Comparison of ENCODE assay signal across 18 cellular contexts in the genomic region with DNA sequence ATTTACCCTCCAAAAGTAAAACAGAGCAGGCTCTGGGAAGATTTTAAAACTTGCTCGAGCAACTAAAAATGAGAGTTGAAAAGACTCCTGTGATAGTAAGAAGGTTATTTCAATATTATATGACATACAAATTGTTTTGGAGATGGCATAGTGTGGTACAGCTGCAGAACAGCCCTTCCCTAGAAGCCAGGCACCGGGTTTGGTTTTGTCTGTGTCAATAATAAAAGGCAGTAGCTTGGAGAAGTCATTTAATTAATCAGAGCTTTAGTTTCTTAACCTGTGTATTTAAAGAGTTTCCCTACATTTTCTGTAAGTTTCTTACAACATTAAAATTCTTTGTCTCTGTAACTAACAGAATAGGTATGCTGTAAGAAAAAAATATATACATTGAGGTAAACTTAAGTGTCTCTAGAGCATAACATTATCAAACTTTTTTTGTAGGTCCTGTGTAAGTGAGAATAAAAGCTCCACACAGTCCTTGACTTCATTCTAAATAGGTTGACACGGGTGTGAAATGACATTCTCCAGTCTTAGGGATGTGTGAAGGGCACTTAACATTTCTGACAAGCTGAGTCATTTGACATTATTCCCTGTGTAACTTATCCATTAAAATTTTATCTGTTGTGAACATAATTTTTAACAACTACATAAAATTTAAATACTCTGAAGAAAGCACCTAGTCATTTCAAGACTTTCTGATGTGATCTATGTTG.
A peak's percentile ranks its signal among the peaks of the same experiment; 100 is the strongest.
DNase-seq lines count a peak whose midpoint lies in the region; ATAC-seq and TF ChIP-seq lines count a peak whose summit lies in the region.
"Had no signal": no experiment of that assay in that cellular context is flagged by ENCODE, and none has a peak within 500 bp of the region (broad histone marks: within the 10 kb centered on the region; RNA-seq: fewer than 3 reads in every experiment).

No MANE protein-coding gene starts in this region.

- H3K9me3 ChIP-seq in SK-N-SH (no peaks in the 10 kb centered on the region), heart left ventricle (peaks cover 0 to 5% (median 0%) of the 10 kb centered on the region in 12 donors), mesenchymal stem cell (ENCODE audit: control insufficient read depth, low read length) (no peaks in the 10 kb centered on the region), transverse colon (no peaks in the 10 kb centered on the region)
- H3K9me3 ChIP-seq: HAP-1, SJSA1 had no signal

- DNase-seq in SK-N-SH (no peak), heart left ventricle (peak in 2 of 5 donors; percentile 29 to 50), mesenchymal stem cell (peak; percentile 13), transverse colon (no peak), mesenteric fat pad (ENCODE audit: low spot score) (no peak), GM10248 (ENCODE audit: extremely low spot score) (no peak)
- DNase-seq: C1 segment of cervical spinal cord, DMS 273 treated with DMSO at 0.1 percent for 48 hours, NCI-H187, NCI-H510A treated with DMSO at 0.1 percent for 48 hours, NCI-H82, PC-3 had no signal

- H3K4me2 ChIP-seq in SK-N-SH = no peak overlapping the region
- no peak overlapping the region for H3K4me2 ChIP-seq in mesenchymal stem cell (ENCODE audit: low read length, poor library complexity, severe bottlenecking)

- H3K27ac ChIP-seq in SK-N-SH (ENCODE audit: low read depth in 2 of 2, low read length in 1 of 2) = no peak overlapping the region
- H3K27ac ChIP-seq in heart left ventricle = peak overlapping the region; percentile 27 to 92 (median 79)
- H3K27ac ChIP-seq in mesenchymal stem cell (ENCODE audit: low read length, poor library complexity, severe bottlenecking) = no peak overlapping the region
- H3K27ac ChIP-seq in transverse colon = no peak overlapping the region
- H3K27ac ChIP-seq: RWPE1, SJSA1 had no signal

- TF ChIP-seq POLR2A in heart left ventricle (IDR thresholded peaks at IDR 0.05) (no peak), transverse colon (IDR thresholded peaks at IDR 0.05) (no peak)

- no peak overlapping the region for H3K23ac ChIP-seq in mesenchymal stem cell (ENCODE audit: low read length in 2 of 2)

- no peak overlapping the region for H3K18ac ChIP-seq in mesenchymal stem cell (ENCODE audit: low read depth in 1 of 2, low read length in 2 of 2)

- intact Hi-C loops in heart left ventricle (cut with DNase I) = loop anchor here in 3 of 10 donors (5.0 to 10.0 kb wide), 4 partner anchors 70 to 210 kb away; no protein-coding TSS in a partner anchor
- intact Hi-C loops in transverse colon (cut with DNase I; ENCODE audit: low total_unique reads) = no loop called here

- H3K4me1 ChIP-seq in SK-N-SH (ENCODE audit: control insufficient read depth in 1 of 2, insufficient read depth in 2 of 2, low read depth in 1 of 2, low read length in 1 of 2) = no peaks in the 10 kb centered on the region; a peak in 1 of 4 replicates
- peaks cover 0 to 8% (median 0%) of the 10 kb centered on the region in 12 donors for H3K4me1 ChIP-seq in heart left ventricle
- no peaks in the 10 kb centered on the region for H3K4me1 ChIP-seq in mesenchymal stem cell (ENCODE audit: control insufficient read depth, insufficient read depth, low read depth, low read length)
- no peaks in the 10 kb centered on the region for H3K4me1 ChIP-seq in transverse colon
- H3K4me1 ChIP-seq: HAP-1, SJSA1 had no signal

- H3K9me2 ChIP-seq in SK-N-SH = no peaks in the 10 kb centered on the region

- in situ Hi-C loops in transverse colon (cut with MboI; ENCODE audit: low pct_ligation_motif_present in 1 of 4, low pct_unique_long_range_greater_than_20kb in 1 of 4, low sequenced_read_pairs in 3 of 4) = no loop called here

- H2AFZ ChIP-seq in SK-N-SH (ENCODE audit: low read depth) = no peak overlapping the region
- H2AFZ ChIP-seq in mesenchymal stem cell (ENCODE audit: low read depth, low read length) = no peak overlapping the region

- no peak overlapping the region for H2BK120ac ChIP-seq in mesenchymal stem cell (ENCODE audit: low read depth, low read length)

- POLR2A ChIA-PET in SK-N-SH (lab: Yijun Ruan, JAX) = no interaction called here
- POLR2A ChIA-PET in GM10248 (lab: Yijun Ruan, JAX) = no interaction called here

- no peaks in the 10 kb centered on the region for H4K20me1 ChIP-seq in SK-N-SH (ENCODE audit: insufficient read depth)

- H3K9ac ChIP-seq in SK-N-SH = no peak overlapping the region
- no peak overlapping the region for H3K9ac ChIP-seq in mesenchymal stem cell (ENCODE audit: low read length)

- TF ChIP-seq EP300 in SK-N-SH (IDR thresholded peaks at IDR 0.05; ENCODE audit: borderline replicate concordance in 1 of 2, low read depth in 1 of 2, low read length in 1 of 2) = no peak
- no peak for TF ChIP-seq EP300 in transverse colon (IDR thresholded peaks at IDR 0.05; ENCODE audit: low read depth)

- CTCF ChIA-PET in SK-N-SH (lab: Yijun Ruan, JAX) (no interaction called here), GM10248 (lab: Yijun Ruan, JAX) (interaction anchor here (1.1 to 1.9 kb wide), 2 partner anchors 9 to 13 kb away, joined by 3 to 5 read pairs; no protein-coding TSS in a partner anchor)

- H3K27me3 ChIP-seq in SK-N-SH (ENCODE audit: insufficient read depth) (no peaks in the 10 kb centered on the region), heart left ventricle (no peaks in the 10 kb centered on the region), mesenchymal stem cell (ENCODE audit: control insufficient read depth in 1 of 2, insufficient read depth in 1 of 2, low read length in 2 of 2) (no peaks in the 10 kb centered on the region), transverse colon (no peaks in the 10 kb centered on the region)
- H3K27me3 ChIP-seq: SJSA1 had no signal

- H2BK12ac ChIP-seq in mesenchymal stem cell (ENCODE audit: low read length in 2 of 2) = no peak overlapping the region

- no peaks in the 10 kb centered on the region for H3K79me2 ChIP-seq in SK-N-SH (ENCODE audit: insufficient read depth)

- H3K4me3 ChIP-seq in SK-N-SH (ENCODE audit: low read depth in 2 of 2, low read length in 1 of 2) = no peak overlapping the region
- no peak overlapping the region for H3K4me3 ChIP-seq in heart left ventricle
- no peak overlapping the region for H3K4me3 ChIP-seq in mesenchymal stem cell (ENCODE audit: insufficient read depth in 1 of 2, low read depth in 1 of 2, low read length in 2 of 2)
- no peak overlapping the region for H3K4me3 ChIP-seq in transverse colon
- H3K4me3 ChIP-seq: HAP-1, K562, SJSA1 had no signal

- H2BK5ac ChIP-seq in mesenchymal stem cell (ENCODE audit: low read depth, low read length, poor library complexity, severe bottlenecking) = no peak overlapping the region

- no peak for TF ChIP-seq RAD21 in SK-N-SH (IDR thresholded peaks at IDR 0.05; ENCODE audit: low read length)

- H3K14ac ChIP-seq in mesenchymal stem cell (ENCODE audit: low read length in 2 of 2) = no peak overlapping the region

- H3K4ac ChIP-seq in mesenchymal stem cell (ENCODE audit: low read depth in 1 of 2, low read length in 2 of 2) = no peak overlapping the region

- no peak overlapping the region for H2AK5ac ChIP-seq in mesenchymal stem cell (ENCODE audit: low read length, severe bottlenecking)

- no peaks in the 10 kb centered on the region for H3F3A ChIP-seq in SK-N-SH (replicated peaks; ENCODE audit: insufficient read depth)

- WGBS in SK-N-SH (ENCODE audit: low lambda C conversion rate) = 51% methylated on average over 3 of the region's 3 CpGs
- WGBS in heart left ventricle, 4 donors = 29 to 44% (median 33%) methylated on average over 3 of the region's 3 CpGs
- WGBS in mesenchymal stem cell = 100% methylated on average over 1 of the region's 3 CpGs
- WGBS in transverse colon (ENCODE audit: low coverage in 1 of 2), 2 donors = 46% methylated on average over 3 of the region's 3 CpGs

- H4K91ac ChIP-seq in mesenchymal stem cell (ENCODE audit: low read length) = no peak overlapping the region

- no peaks in the 10 kb centered on the region for H3K79me1 ChIP-seq in mesenchymal stem cell (replicated peaks; ENCODE audit: low read length, poor library complexity, severe bottlenecking)

- peaks cover 0 to 2% of the 10 kb centered on the region in 2 experiments for H3K36me3 ChIP-seq in SK-N-SH (replicated peaks in 1 of 2; ENCODE audit: control insufficient read depth in 1 of 2, insufficient read depth in 2 of 2, low read length in 1 of 2)
- H3K36me3 ChIP-seq in heart left ventricle = no peaks in the 10 kb centered on the region
- no peaks in the 10 kb centered on the region for H3K36me3 ChIP-seq in mesenchymal stem cell (ENCODE audit: control insufficient read depth in 1 of 2, insufficient read depth in 2 of 2, low read depth in 1 of 2, low read length in 2 of 2)
- no peaks in the 10 kb centered on the region for H3K36me3 ChIP-seq in transverse colon
- H3K36me3 ChIP-seq: HAP-1, SJSA1 had no signal

- no peak overlapping the region for H4K8ac ChIP-seq in mesenchymal stem cell (ENCODE audit: low read length)

- TF ChIP-seq CTCF in SK-N-SH (IDR thresholded peaks at IDR 0.05) = no peak
- no peak for TF ChIP-seq CTCF in heart left ventricle (IDR thresholded peaks at IDR 0.05)
- TF ChIP-seq CTCF in transverse colon (IDR thresholded peaks at IDR 0.05) = no peak
- no peak for TF ChIP-seq CTCF in GM10248 (IDR thresholded peaks at IDR 0.05; ENCODE audit: control extremely low read depth, extremely low read depth, low read depth, missing control alignments)

- ATAC-seq in SK-N-SH treated with all-trans-retinoic acid at 6 μM for 48 hours = no peak
- peak; percentile 94 to 98 (median 96) for ATAC-seq in heart left ventricle
- ATAC-seq in GM18909 (IDR thresholded peaks at IDR 0.05; ENCODE audit: poor library complexity, unreplicated experiment) = no peak
- ATAC-seq: K562, PC-3 had no signal

- no peak overlapping the region for H2BK15ac ChIP-seq in mesenchymal stem cell (ENCODE audit: low read depth, poor library complexity, severe bottlenecking)

TF ChIP-seq in SK-N-SH treated with all-trans-retinoic acid at 6 μM for 48 hours, 23 proteins besides CTCF, POLR2A, EP300 and RAD21:
- TF ChIP-seq ISL1 (CRISPR knock-in tag; IDR thresholded peaks at IDR 0.05) (peak; percentile 45), ZFP30 (CRISPR knock-in tag; IDR thresholded peaks at IDR 0.05) (no peak)

TF ChIP-seq in SK-N-SH, 30 proteins besides CTCF, POLR2A, EP300 and RAD21 (continues in another document):
- no peak for TF ChIP-seq TEAD4 (IDR thresholded peaks at IDR 0.05; ENCODE audit: borderline replicate concordance, insufficient read depth)
- no peak for TF ChIP-seq YY1 (IDR thresholded peaks at IDR 0.05; ENCODE audit: low read depth)
- TF ChIP-seq MEF2A (IDR thresholded peaks at IDR 0.05; ENCODE audit: borderline replicate concordance, low read depth) = no peak
- TF ChIP-seq SIN3A (IDR thresholded peaks at IDR 0.05; ENCODE audit: borderline replicate concordance, low read depth, low read length) = no peak
- TF ChIP-seq RXRA (IDR thresholded peaks at IDR 0.05; ENCODE audit: borderline replicate concordance, low read depth) = no peak
- no peak for TF ChIP-seq POLR2AphosphoS5 (IDR thresholded peaks at IDR 0.05; ENCODE audit: low read depth, low read length)

Comparison
In these comparisons a context has a peak if more than half of its experiments do, and no peak if none do; other contexts are left out.
1. ATAC-seq: peak in heart left ventricle (4 of 4); none in SK-N-SH treated with all-trans-retinoic acid at 6 μM for 48 hours (single experiment) and GM18909 (single experiment).
2. H3K27ac ChIP-seq: peak in heart left ventricle (12 of 12); none in SK-N-SH (0 of 2), mesenchymal stem cell (single experiment) and transverse colon (0 of 4).